Comparison of ENCODE assay signal across 8 cellular contexts in the genomic region with DNA sequence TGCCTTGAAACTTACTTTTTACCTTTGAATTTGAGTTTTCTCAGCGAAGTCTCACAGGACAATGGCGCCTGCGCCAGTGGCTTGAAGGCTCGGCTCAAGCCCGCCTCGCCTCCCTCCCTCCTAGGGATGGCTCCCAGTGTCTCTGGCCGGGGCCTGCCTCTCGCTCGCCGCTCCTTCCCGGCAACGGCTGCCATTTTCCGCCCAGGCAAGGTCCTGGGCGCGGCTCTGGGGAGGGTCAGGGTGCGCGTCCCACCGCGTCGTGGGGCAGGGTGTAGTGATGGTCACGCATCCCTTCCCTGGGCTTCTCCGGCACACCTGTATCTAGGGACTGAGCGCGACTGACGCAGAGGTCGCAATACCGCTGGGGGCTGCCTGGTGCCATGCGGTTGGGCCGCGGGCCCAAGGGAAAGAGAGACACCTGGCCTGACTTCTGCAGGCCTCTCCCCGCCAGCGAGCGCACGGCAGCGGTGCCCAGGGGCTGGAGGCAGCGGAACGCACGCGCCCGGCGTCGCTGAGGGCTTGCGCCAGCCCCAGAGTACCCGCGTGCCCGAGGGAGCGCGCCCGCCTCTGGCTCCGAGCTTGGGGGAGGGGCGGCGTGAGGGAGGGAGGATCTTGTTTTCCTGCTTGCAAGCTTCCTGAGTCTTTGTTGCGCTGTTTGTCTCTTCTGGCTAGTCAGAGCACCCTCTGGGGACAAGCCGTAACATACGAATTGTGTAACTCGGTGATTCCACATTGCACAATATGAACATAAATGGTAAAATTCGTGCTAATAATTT. TPM values are rescaled to one million over a fixed set of nuclear protein-coding genes. Genes with fewer than 3 reads are reported as not detected.
A peak's percentile ranks its signal among the peaks of the same experiment; 100 is the strongest.
DNase-seq lines count a peak whose midpoint lies in the region; ATAC-seq, FAIRE-seq and TF ChIP-seq lines count a peak whose summit lies in the region.

No MANE protein-coding gene starts in this region.

- peak overlapping the region in 1 of 2 donors; percentile 87 for H3K27ac Mint-ChIP-seq in activated naive CD4-positive, alpha-beta T cell treated with anti-CD3 and anti-CD28 coated beads, Interleukin-2, amount 50 U/mL, for 72 hours
- H3K27ac Mint-ChIP-seq in nephron: peak overlapping the region; percentile 79 to 92 (median 91)

- H3K36me3 ChIP-seq in stomach smooth muscle (ENCODE audit: control insufficient read depth in 2 of 2, insufficient read depth in 2 of 2, low read length in 2 of 2): no peaks in the 10 kb centered on the region

- POLR2A ChIA-PET in RWPE1 (lab: Yijun Ruan, JAX; ENCODE audit: low non-redundant PET): interaction anchor here (0.7 to 1.1 kb wide), 4 partner anchors 17 to 1493 kb away, joined by 4 to 13 read pairs (median 8); a partner anchor contains a TSS

- peak overlapping the region; percentile 82 to 88 for H3K9ac ChIP-seq in stomach smooth muscle (ENCODE audit: low read length in 2 of 2)

- H3K4me3 Mint-ChIP-seq in nephron: peak overlapping the region; percentile 82 to 87 (median 85)

- peaks cover 7% of the 10 kb centered on the region for H3K27me3 Mint-ChIP-seq in nephron (ENCODE audit: low read depth)

- H3K27ac ChIP-seq in RWPE1 (peak overlapping the region; percentile 97), stomach smooth muscle (ENCODE audit: low read length) (peak overlapping the region; percentile 55)

- no peak for FAIRE-seq in frontal cortex (lab: Jason Lieb, UNC)

- H3K9me3 ChIP-seq in stomach smooth muscle (ENCODE audit: control insufficient read depth in 2 of 2, low read length in 2 of 2): no peaks in the 10 kb centered on the region

- in situ Hi-C loops in ACHN (cut with HindIII; ENCODE audit: low pct_ligation_motif_present, low pct_unique_long_range_greater_than_20kb, low sequenced_read_pairs): no loop called here

- H3K27me3 ChIP-seq in stomach smooth muscle (ENCODE audit: control insufficient read depth in 1 of 2, insufficient read depth in 2 of 2, low read length in 2 of 2): no peaks in the 10 kb centered on the region

- H3K4me1 ChIP-seq in stomach smooth muscle (ENCODE audit: control insufficient read depth, insufficient read depth, low read length): peaks cover 9% of the 10 kb centered on the region

- peak overlapping the region; percentile 78 to 83 for H3K4me3 ChIP-seq in stomach smooth muscle (ENCODE audit: low read length in 2 of 2)

- H3K36me3 Mint-ChIP-seq in activated naive CD4-positive, alpha-beta T cell treated with anti-CD3 and anti-CD28 coated beads, Interleukin-2, amount 50 U/mL, for 72 hours: no peaks in the 10 kb centered on the region
- no peaks in the 10 kb centered on the region for H3K36me3 Mint-ChIP-seq in nephron (ENCODE audit: low read depth)

- DNase-seq in ACHN (peak; percentile 64), RWPE1 (ENCODE audit: low spot score) (peak; percentile 84), frontal cortex (ENCODE audit: low spot score in 2 of 2) (peak; percentile 75 to 78), NCI-H345 (lab: John Stamatoyannopoulos, UW) (no peak)
- peak; percentile 68 to 71 for DNase-seq in activated naive CD4-positive, alpha-beta T cell treated with anti-CD3 and anti-CD28 coated beads, Interleukin-2, amount 50 U/mL, for 72 hours (ENCODE audit: low spot score in 2 of 2)

- H3K9me3 Mint-ChIP-seq in activated naive CD4-positive, alpha-beta T cell treated with anti-CD3 and anti-CD28 coated beads, Interleukin-2, amount 50 U/mL, for 72 hours: no peaks in the 10 kb centered on the region
- H3K9me3 Mint-ChIP-seq in nephron: no peaks in the 10 kb centered on the region

- ATAC-seq in HG02678 (IDR thresholded peaks at IDR 0.05; ENCODE audit: unreplicated experiment): peak; percentile 43
- ATAC-seq in activated naive CD4-positive, alpha-beta T cell treated with anti-CD3 and anti-CD28 coated beads, Interleukin-2, amount 50 U/mL, for 72 hours: peak; percentile 79 to 83

- no peak for TF ChIP-seq CTCF in RWPE1 (conservative IDR thresholded peaks at IDR 0.05; ENCODE audit: low read depth)
- TF ChIP-seq CTCF in nephron (IDR thresholded peaks at IDR 0.05; ENCODE audit: unreplicated experiment in 3 of 3): no peak

- H3K4me1 Mint-ChIP-seq in nephron: no peaks in the 10 kb centered on the region

- CTCF ChIA-PET in RWPE1 (lab: Yijun Ruan, JAX): interaction anchor here (0.6 to 0.9 kb wide), 3 partner anchors 24 to 51 kb away, joined by 3 to 4 read pairs (median 3); no protein-coding TSS in a partner anchor

RNA-seq across cellular contexts. Expression of a gene that starts 20.7 kb away (rescaled TPM):
- 10 to 100 TPM; 40.3 to 43.7 TPM for total RNA-seq in activated naive CD4-positive, alpha-beta T cell treated with anti-CD3 and anti-CD28 coated beads, Interleukin-2, amount 50 U/mL, for 72 hours
- 213 TPM for total RNA-seq in frontal cortex

RNA-seq across cellular contexts. Expression of a gene that starts 27.3 kb away (rescaled TPM):
- total RNA-seq in activated naive CD4-positive, alpha-beta T cell treated with anti-CD3 and anti-CD28 coated beads, Interleukin-2, amount 50 U/mL, for 72 hours: 10 to 100 TPM; 38.0 to 55.1 TPM
- 3.7 TPM for total RNA-seq in frontal cortex

RNA-seq across cellular contexts. Expression of a gene that starts 51.7 kb away (rescaled TPM):
- total RNA-seq in activated naive CD4-positive, alpha-beta T cell treated with anti-CD3 and anti-CD28 coated beads, Interleukin-2, amount 50 U/mL, for 72 hours: 1 to 10 TPM; 9.6 to 9.7 TPM
- total RNA-seq in frontal cortex: 1.6 TPM
